8 cellular contexts compared by ENCODE assay signal in the genomic region with DNA sequence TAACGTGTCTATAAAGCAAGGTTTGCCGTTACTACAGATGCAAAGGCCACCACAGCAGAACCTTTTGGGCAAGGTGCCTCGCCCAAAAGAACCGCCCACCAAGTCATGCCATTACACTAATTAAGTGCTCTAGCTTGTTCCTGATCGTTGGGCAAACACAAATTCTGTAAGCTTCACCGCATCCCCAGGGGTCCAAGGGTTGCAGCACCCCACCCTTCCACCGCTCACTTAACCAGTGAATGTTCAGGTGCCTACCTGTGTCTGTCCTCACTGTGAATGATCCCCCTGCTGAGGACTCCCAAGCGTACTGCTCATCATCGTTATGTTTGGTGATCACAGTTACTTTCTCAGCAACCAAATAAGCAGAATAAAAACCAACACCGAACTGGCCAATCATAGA. TPM values are rescaled to one million over a fixed set of nuclear protein-coding genes. Genes with fewer than 3 reads are reported as not detected.
DNase-seq lines count a peak whose midpoint lies in the region; ATAC-seq and TF ChIP-seq lines count a peak whose summit lies in the region.

No MANE protein-coding gene starts in this region.

- intact Hi-C loops in activated naive CD4-positive, alpha-beta T cell treated with anti-CD3 and anti-CD28 coated beads for 36 hours (cut with micrococcal nuclease): loop anchor here (5.0 kb wide), 2 partner anchors 97 to 1247 kb away; a partner anchor contains a TSS
- intact Hi-C loops in right lobe of liver (cut with DNase I): no loop called here
- intact Hi-C loops in transverse colon (cut with DNase I; ENCODE audit: low total_unique reads): loop anchor here (5.0 kb wide), 1 partner anchor 118 kb away; no protein-coding TSS in a partner anchor

- peaks cover 33% of the 10 kb centered on the region for H3K4me1 ChIP-seq in adipocyte (ENCODE audit: control insufficient read depth, insufficient read depth, low read length)
- peaks cover 0 to 51% (median 12%) of the 10 kb centered on the region in 4 donors for H3K4me1 ChIP-seq in right lobe of liver
- H3K4me1 ChIP-seq in transverse colon: peaks cover 20 to 45% (median 40%) of the 10 kb centered on the region in 4 donors

- no peak for DNase-seq in activated naive CD4-positive, alpha-beta T cell treated with anti-CD3 and anti-CD28 coated beads for 36 hours
- DNase-seq in activated naive CD4-positive, alpha-beta T cell treated with Interleukin-2 at 50 U/mL for 16 hours: no peak
- no peak for DNase-seq in adipocyte (ENCODE audit: low read depth)
- peak in 1 of 3 donors; percentile 46 for DNase-seq in right lobe of liver
- DNase-seq in transverse colon: peak; percentile 14
- no peak for DNase-seq in NCI-H2029 (lab: John Stamatoyannopoulos, UW)
- DNase-seq in epidermal melanocyte (ENCODE audit: insufficient read length, low spot score): no peak

- CTCF ChIA-PET in activated naive CD4-positive, alpha-beta T cell treated with anti-CD3 and anti-CD28 coated beads for 36 hours (lab: Charles Lee): interaction anchor here (1.8 kb wide), 1 partner anchor 228 kb away, joined by 4 read pairs; no protein-coding TSS in a partner anchor

- WGBS in right lobe of liver (ENCODE audit: insufficient coverage, low coverage, low lambda C conversion rate, missing lambda C conversion rate): 32% methylated on average over 9 of the region's 10 CpGs
- WGBS in transverse colon (ENCODE audit: low coverage in 1 of 2), 2 donors: 23% methylated on average over 10 of the region's 10 CpGs; no CpG with 5 or more reads in 1 of the 2 donors

- peaks cover 64% of the 10 kb centered on the region for H3K4me1 Mint-ChIP-seq in activated naive CD4-positive, alpha-beta T cell treated with anti-CD3 and anti-CD28 coated beads for 36 hours (ENCODE audit: low read depth)

- no peaks in the 10 kb centered on the region for H3K27me3 ChIP-seq in adipocyte (replicated peaks; ENCODE audit: control insufficient read depth, insufficient read depth, low read length)
- no peaks in the 10 kb centered on the region for H3K27me3 ChIP-seq in right lobe of liver
- no peaks in the 10 kb centered on the region for H3K27me3 ChIP-seq in transverse colon

- peak overlapping the region; percentile 95 for H3K4me3 ChIP-seq in adipocyte (ENCODE audit: low read length)
- peak overlapping the region; percentile 69 to 77 (median 71) for H3K4me3 ChIP-seq in right lobe of liver
- peak overlapping the region in 3 of 4 donors; percentile 95 to 99 (median 97) for H3K4me3 ChIP-seq in transverse colon

- no peaks in the 10 kb centered on the region for H3K27me3 Mint-ChIP-seq in activated naive CD4-positive, alpha-beta T cell treated with anti-CD3 and anti-CD28 coated beads for 36 hours (ENCODE audit: low read depth)

- in situ Hi-C loops in transverse colon (cut with MboI; ENCODE audit: low pct_ligation_motif_present in 1 of 4, low pct_unique_long_range_greater_than_20kb in 1 of 4, low sequenced_read_pairs in 3 of 4): no loop called here

- H3K36me3 ChIP-seq in adipocyte (ENCODE audit: control insufficient read depth, insufficient read depth, low read length, severe bottlenecking) (peaks cover 54% of the 10 kb centered on the region), right lobe of liver (peaks cover 29 to 55% (median 39%) of the 10 kb centered on the region in 4 donors), transverse colon (peaks cover 2 to 51% (median 26%) of the 10 kb centered on the region in 4 donors)

- H3K9me3 ChIP-seq in adipocyte (ENCODE audit: control insufficient read depth, low read length) (no peaks in the 10 kb centered on the region), right lobe of liver (no peaks in the 10 kb centered on the region), transverse colon (no peaks in the 10 kb centered on the region)

- peak overlapping the region; percentile 97 for H3K4me3 Mint-ChIP-seq in activated naive CD4-positive, alpha-beta T cell treated with anti-CD3 and anti-CD28 coated beads for 36 hours

- H3K27ac ChIP-seq in right lobe of liver (peak overlapping the region; percentile 100), transverse colon (peak overlapping the region; percentile 100)

- H3K9me3 Mint-ChIP-seq in activated naive CD4-positive, alpha-beta T cell treated with anti-CD3 and anti-CD28 coated beads for 36 hours: no peaks in the 10 kb centered on the region

- peak overlapping the region; percentile 91 for H3K9ac ChIP-seq in adipocyte (ENCODE audit: low read length)

- TF ChIP-seq CTCF in right lobe of liver (IDR thresholded peaks at IDR 0.05) (no peak), transverse colon (IDR thresholded peaks at IDR 0.05) (no peak)

- no peak for TF ChIP-seq EP300 in transverse colon (IDR thresholded peaks at IDR 0.05; ENCODE audit: low read depth)

- TF ChIP-seq POLR2A in right lobe of liver (IDR thresholded peaks at IDR 0.05) (no peak), transverse colon (IDR thresholded peaks at IDR 0.05) (no peak)

- H3K36me3 Mint-ChIP-seq in activated naive CD4-positive, alpha-beta T cell treated with anti-CD3 and anti-CD28 coated beads for 36 hours (ENCODE audit: low read depth): peaks cover 60% of the 10 kb centered on the region

- H3K27ac Mint-ChIP-seq in activated naive CD4-positive, alpha-beta T cell treated with anti-CD3 and anti-CD28 coated beads for 36 hours: peak overlapping the region; percentile 95

- no peak for ATAC-seq in right lobe of liver
- no peak for ATAC-seq in GM21786 (IDR thresholded peaks at IDR 0.05; ENCODE audit: unreplicated experiment)

RNA-seq across cellular contexts. Expression of a gene that starts 1.3 kb away (rescaled TPM):
- 1,000 to 10,000 TPM; 1,286 to 1,366 TPM for total RNA-seq in activated naive CD4-positive, alpha-beta T cell treated with anti-CD3 and anti-CD28 coated beads for 36 hours
- total RNA-seq in right lobe of liver (100 to 1,000 TPM; 118 to 672 (median 325) TPM), transverse colon (100 to 1,000 TPM; 112 to 347 (median 235) TPM)

RNA-seq across cellular contexts. Expression of a gene that starts 54.2 kb away (rescaled TPM):
- 10 to 100 TPM; 20.5 to 21.4 TPM for total RNA-seq in activated naive CD4-positive, alpha-beta T cell treated with anti-CD3 and anti-CD28 coated beads for 36 hours
- total RNA-seq in right lobe of liver (10 to 100 TPM in 5 of 6 experiments, 1 to 10 TPM in 1; 6.3 to 14.7 (median 12.4) TPM), transverse colon (10 to 100 TPM; 21.3 to 31.3 (median 24.6) TPM)

Comparison
In these comparisons a context has a peak if more than half of its experiments do, and no peak if none do; other contexts are left out.
1. intact Hi-C loops: an anchor here in activated naive CD4-positive, alpha-beta T cell treated with anti-CD3 and anti-CD28 coated beads for 36 hours (5.0 kb wide) and transverse colon (5.0 kb wide); none called in right lobe of liver.